Comparison of ENCODE assay signal across 12 cellular contexts in the genomic region with DNA sequence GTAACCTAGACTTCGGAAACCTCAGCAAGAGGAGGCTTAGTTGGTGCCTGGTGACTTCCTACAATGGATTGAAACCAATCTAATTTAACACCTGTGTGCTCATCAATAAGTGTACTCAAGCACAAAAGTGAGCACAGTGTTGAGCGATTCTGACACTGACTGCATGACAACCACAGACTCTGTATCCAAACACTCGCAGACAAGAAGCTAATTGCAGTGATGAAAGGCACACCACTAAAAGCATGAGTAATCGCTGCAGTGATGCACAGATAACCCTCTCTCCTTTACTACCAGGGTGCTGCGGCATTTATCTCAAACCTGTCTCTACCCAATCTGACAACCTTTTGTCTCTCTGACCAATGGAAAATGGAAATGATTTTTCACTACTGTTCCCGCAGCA.
DNase-seq lines count a peak whose midpoint lies in the region; ATAC-seq, FAIRE-seq and TF ChIP-seq lines count a peak whose summit lies in the region.
"Had no signal": no experiment of that assay in that cellular context is flagged by ENCODE, and none has a peak within 500 bp of the region (broad histone marks: within the 10 kb centered on the region; RNA-seq: fewer than 3 reads in every experiment).

No MANE protein-coding gene starts in this region.

- TF ChIP-seq CTCF in foreskin keratinocyte (conservative IDR thresholded peaks at IDR 0.05) (no peak), upper lobe of right lung (IDR thresholded peaks at IDR 0.05) (no peak)

- TF ChIP-seq POLR2A in H54 (IDR thresholded peaks at IDR 0.05; ENCODE audit: low read depth, low read length) = no peak

- in situ Hi-C loops in ACHN (cut with HindIII; ENCODE audit: low pct_ligation_motif_present, low pct_unique_long_range_greater_than_20kb, low sequenced_read_pairs) = no loop called here

- intact Hi-C loops in upper lobe of right lung (cut with DNase I) = no loop called here

- H3K27me3 ChIP-seq in foreskin keratinocyte = no peaks in the 10 kb centered on the region
- no peaks in the 10 kb centered on the region for H3K27me3 ChIP-seq in upper lobe of right lung
- H3K27me3 ChIP-seq: vagina had no signal

- peak; percentile 81 for ATAC-seq in foreskin keratinocyte
- ATAC-seq in GM21381 (IDR thresholded peaks at IDR 0.05; ENCODE audit: unreplicated experiment) = no peak
- ATAC-seq in upper lobe of right lung = no peak

- DNase-seq in ACHN (peak; percentile 69), H54 (ENCODE audit: insufficient read length, low spot score) (no peak), RKO (ENCODE audit: low spot score) (peak; percentile 14), foreskin keratinocyte (peak; percentile 20 to 41), ecto neural progenitor cell (ENCODE audit: low spot score) (no peak), T-helper 1 cell (no peak), upper lobe of right lung (no peak)
- DNase-seq: activated CD8-positive, alpha-beta memory T cell treated with anti-CD3 and anti-CD28 coated beads, Interleukin-2, amount 50 U/mL, for 4 hours; CD8-positive, alpha-beta memory T cell had no signal

- no peak overlapping the region for H3K4me3 ChIP-seq in upper lobe of right lung
- H3K4me3 ChIP-seq: vagina had no signal

- no peaks in the 10 kb centered on the region for H3K9me3 ChIP-seq in upper lobe of right lung
- H3K9me3 ChIP-seq: vagina had no signal

- H3K36me3 ChIP-seq in upper lobe of right lung = no peaks in the 10 kb centered on the region
- H3K36me3 ChIP-seq: vagina had no signal

- H3K4me1 ChIP-seq in foreskin keratinocyte = peaks cover 12% of the 10 kb centered on the region
- H3K4me1 ChIP-seq in upper lobe of right lung = no peaks in the 10 kb centered on the region
- H3K4me1 ChIP-seq: vagina had no signal

- H3K27ac ChIP-seq in foreskin keratinocyte = no peak overlapping the region
- H3K27ac ChIP-seq in upper lobe of right lung = no peak overlapping the region
- H3K27ac ChIP-seq: vagina had no signal

- peak; percentile 89 for FAIRE-seq in H54 (lab: Jason Lieb, UNC)
- FAIRE-seq: endometrium had no signal

Comparison
In these comparisons a context has a peak if more than half of its experiments do, and no peak if none do; other contexts are left out.
1. DNase-seq: peak in ACHN (single experiment), RKO (single experiment) and foreskin keratinocyte (2 of 2); none in H54 (single experiment), ecto neural progenitor cell (single experiment), T-helper 1 cell (0 of 5) and upper lobe of right lung (single experiment).